In the genomic region with DNA sequence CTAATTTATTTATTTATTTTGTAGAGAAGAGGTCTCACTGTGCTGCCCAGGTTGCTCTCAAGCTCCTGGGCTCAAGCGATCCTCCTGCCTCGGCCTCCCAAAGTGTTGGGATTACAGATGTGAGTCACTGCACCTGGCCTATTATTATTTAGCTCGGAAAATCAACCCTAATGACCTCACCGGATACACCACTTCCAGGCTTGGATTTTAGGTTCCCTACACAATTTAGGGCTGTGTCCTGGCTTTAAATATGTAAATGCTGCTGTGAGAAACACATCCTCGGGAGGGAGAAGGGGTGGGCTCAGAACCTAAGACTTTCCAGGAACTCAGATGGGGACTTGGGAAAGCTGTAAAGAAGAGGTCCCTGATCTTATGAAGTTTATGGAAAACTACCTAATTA, we compare ENCODE assay signal across 14 cellular contexts. TPM values are rescaled to one million over a fixed set of nuclear protein-coding genes. Genes with fewer than 3 reads are reported as not detected.
A peak's percentile ranks its signal among the peaks of the same experiment; 100 is the strongest.
DNase-seq lines count a peak whose midpoint lies in the region; ATAC-seq and TF ChIP-seq lines count a peak whose summit lies in the region.
"Had no signal": no experiment of that assay in that cellular context is flagged by ENCODE, and none has a peak within 500 bp of the region (broad histone marks: within the 10 kb centered on the region; RNA-seq: fewer than 3 reads in every experiment).

No MANE protein-coding gene starts in this region.

- no peak for TF ChIP-seq CTCF in mammary epithelial cell (conservative IDR thresholded peaks at IDR 0.05 in 1 of 2, IDR thresholded peaks at IDR 0.05 in 1 of 2; ENCODE audit: extremely low read depth in 1 of 2, insufficient read depth in 1 of 2, low read depth in 1 of 2, low read length in 2 of 2)
- no peak for TF ChIP-seq CTCF in MCF 10A (IDR thresholded peaks at IDR 0.05; ENCODE audit: unreplicated experiment)

- dilution Hi-C loops in mammary epithelial cell (cut with HindIII; ENCODE audit: low sequenced_read_pairs), result no loop called here

- H3K9me3 ChIP-seq in mammary epithelial cell (replicated peaks; ENCODE audit: insufficient read depth, low read length) (no peaks in the 10 kb centered on the region), iPS-15b (ENCODE audit: control insufficient read depth, insufficient read depth, low read length) (no peaks in the 10 kb centered on the region)
- H3K9me3 ChIP-seq: MG63, thoracic aorta had no signal

- no peaks in the 10 kb centered on the region for H3K79me2 ChIP-seq in mammary epithelial cell (ENCODE audit: insufficient read depth, low read length)

- H2AFZ ChIP-seq in mammary epithelial cell (ENCODE audit: low read depth, low read length), result peak overlapping the region; percentile 99

- no peak overlapping the region for H3K4me3 Mint-ChIP-seq in MCF 10A (ENCODE audit: unreplicated experiment)
- peak overlapping the region; percentile 77 for H3K4me3 Mint-ChIP-seq in activated T-helper 1 cell treated with anti-CD3 and anti-CD28 coated beads, Interleukin-12 subunit alpha, Interleukin-12 subunit beta, Interleukin-2, Interleukin-4 antibody, amounts not matched to agents 30 ng/mL and 10 ng/mL and 1 ng/mL, durations not matched to agents 14 hours and 24 hours and 36 hours
- H3K4me3 Mint-ChIP-seq in stimulated activated naive CD8-positive, alpha-beta T cell treated with anti-CD3 and anti-CD28 coated beads, Interleukin-15, amount 100 ng/mL, for 72 hours, result peak overlapping the region; percentile 91 to 96

- H3K27ac Mint-ChIP-seq in MCF 10A (ENCODE audit: low read depth, unreplicated experiment), result no peak overlapping the region
- H3K27ac Mint-ChIP-seq in activated T-helper 1 cell treated with anti-CD3 and anti-CD28 coated beads, Interleukin-12 subunit alpha, Interleukin-12 subunit beta, Interleukin-2, Interleukin-4 antibody, amounts not matched to agents 30 ng/mL and 10 ng/mL and 1 ng/mL, durations not matched to agents 14 hours and 24 hours and 36 hours, result no peak overlapping the region
- peak overlapping the region; percentile 42 to 56 for H3K27ac Mint-ChIP-seq in stimulated activated naive CD8-positive, alpha-beta T cell treated with anti-CD3 and anti-CD28 coated beads, Interleukin-15, amount 100 ng/mL, for 72 hours

- peak overlapping the region in 1 of 3 experiments; percentile 69 for H3K4me3 ChIP-seq in mammary epithelial cell (replicated peaks in 1 of 3; ENCODE audit: insufficient read depth in 1 of 3, low read depth in 2 of 3, low read length in 3 of 3)
- peak overlapping the region; percentile 68 for H3K4me3 ChIP-seq in iPS-15b (ENCODE audit: low read depth, low read length)

- H3K4me1 Mint-ChIP-seq in MCF 10A (ENCODE audit: insufficient read depth, unreplicated experiment), result no peaks in the 10 kb centered on the region
- H3K4me1 Mint-ChIP-seq in activated T-helper 1 cell treated with anti-CD3 and anti-CD28 coated beads, Interleukin-12 subunit alpha, Interleukin-12 subunit beta, Interleukin-2, Interleukin-4 antibody, amounts not matched to agents 30 ng/mL and 10 ng/mL and 1 ng/mL, durations not matched to agents 14 hours and 24 hours and 36 hours (ENCODE audit: low read depth), result peaks cover 12% of the 10 kb centered on the region
- peaks cover 21% of the 10 kb centered on the region for H3K4me1 Mint-ChIP-seq in stimulated activated naive CD8-positive, alpha-beta T cell treated with anti-CD3 and anti-CD28 coated beads, Interleukin-15, amount 100 ng/mL, for 72 hours

- H3K9ac ChIP-seq in mammary epithelial cell (ENCODE audit: insufficient read depth, low read length) (no peak overlapping the region), iPS-15b (ENCODE audit: low read depth, low read length) (no peak overlapping the region)

- POLR2A ChIA-PET in MCF 10A (lab: Yijun Ruan, JAX), result interaction anchor here (1.0 kb wide), 1 partner anchor 76 kb away, joined by 3 read pairs; no protein-coding TSS in a partner anchor

- DNase-seq in mammary epithelial cell (no peak), MCF 10A (ENCODE audit: unreplicated experiment) (no peak), NCI-H345 treated with DMSO at 0.1 percent for 48 hours (lab: John Stamatoyannopoulos, UW; ENCODE audit: unreplicated experiment) (no peak)
- DNase-seq in activated T-helper 1 cell treated with anti-CD3 and anti-CD28 coated beads, Interleukin-12 subunit alpha, Interleukin-12 subunit beta, Interleukin-2, Interleukin-4 antibody, amounts not matched to agents 30 ng/mL and 10 ng/mL and 1 ng/mL, durations not matched to agents 14 hours and 24 hours and 36 hours (ENCODE audit: low spot score), result no peak
- no peak for DNase-seq in stimulated activated naive CD8-positive, alpha-beta T cell treated with anti-CD3 and anti-CD28 coated beads, Interleukin-15, amount 100 ng/mL, for 72 hours
- DNase-seq: activated CD4-positive, CD25-positive, alpha-beta regulatory T cell; brain microvascular endothelial cell; MG63 had no signal

- BruUV-seq in mammary epithelial cell (replicated peaks; lab: Mats Ljungman, UMichigan), result no TSS peak
- no TSS peak for BruUV-seq in MCF 10A (replicated peaks; lab: Mats Ljungman, UMichigan)

- H3K27ac ChIP-seq in mammary epithelial cell (ENCODE audit: insufficient read depth, low read depth, low read length), result no peak overlapping the region
- H3K27ac ChIP-seq: brain microvascular endothelial cell, C4-2B, thoracic aorta had no signal

- intact Hi-C loops in mammary epithelial cell (cut with micrococcal nuclease), result no loop called here
- intact Hi-C loops in MCF 10A (cut with micrococcal nuclease), result no loop called here
- intact Hi-C loops in activated T-helper 1 cell treated with anti-CD3 and anti-CD28 coated beads, Interleukin-12 subunit alpha, Interleukin-12 subunit beta, Interleukin-2, Interleukin-4 antibody, amounts not matched to agents 30 ng/mL and 10 ng/mL and 1 ng/mL, durations not matched to agents 14 hours and 24 hours and 36 hours (cut with micrococcal nuclease), result no loop called here

- in situ Hi-C loops in mammary epithelial cell (cut with MboI; ENCODE audit: low sequenced_read_pairs in 2 of 2), result loop anchor here in 1 of 2 donors (25.0 kb wide), 1 partner anchor 364 kb away; no protein-coding TSS in a partner anchor

- H3K36me3 Mint-ChIP-seq in MCF 10A (ENCODE audit: insufficient read depth, unreplicated experiment), result no peaks in the 10 kb centered on the region
- no peaks in the 10 kb centered on the region for H3K36me3 Mint-ChIP-seq in activated T-helper 1 cell treated with anti-CD3 and anti-CD28 coated beads, Interleukin-12 subunit alpha, Interleukin-12 subunit beta, Interleukin-2, Interleukin-4 antibody, amounts not matched to agents 30 ng/mL and 10 ng/mL and 1 ng/mL, durations not matched to agents 14 hours and 24 hours and 36 hours (ENCODE audit: low read depth)

- H3K27me3 Mint-ChIP-seq in MCF 10A (ENCODE audit: insufficient read depth, unreplicated experiment), result peaks cover 34% of the 10 kb centered on the region
- peaks cover 40% of the 10 kb centered on the region for H3K27me3 Mint-ChIP-seq in activated T-helper 1 cell treated with anti-CD3 and anti-CD28 coated beads, Interleukin-12 subunit alpha, Interleukin-12 subunit beta, Interleukin-2, Interleukin-4 antibody, amounts not matched to agents 30 ng/mL and 10 ng/mL and 1 ng/mL, durations not matched to agents 14 hours and 24 hours and 36 hours (ENCODE audit: insufficient read depth)
- peaks cover 64% of the 10 kb centered on the region for H3K27me3 Mint-ChIP-seq in stimulated activated naive CD8-positive, alpha-beta T cell treated with anti-CD3 and anti-CD28 coated beads, Interleukin-15, amount 100 ng/mL, for 72 hours

- no peaks in the 10 kb centered on the region for H3K36me3 ChIP-seq in mammary epithelial cell (ENCODE audit: insufficient read depth, low read length)
- H3K36me3 ChIP-seq in iPS-15b (ENCODE audit: control insufficient read depth, insufficient read depth, low read length), result no peaks in the 10 kb centered on the region
- H3K36me3 ChIP-seq: brain microvascular endothelial cell, MG63, thoracic aorta had no signal

- WGBS in mammary epithelial cell (ENCODE audit: low coverage, missing lambda C conversion rate), result 49% methylated on average over 5 of the region's 5 CpGs

- H4K20me1 ChIP-seq in mammary epithelial cell (ENCODE audit: insufficient read depth, low read length), result no peaks in the 10 kb centered on the region

- no peak for ATAC-seq in stimulated activated naive CD8-positive, alpha-beta T cell treated with anti-CD3 and anti-CD28 coated beads, Interleukin-15, amount 100 ng/mL, for 72 hours
- no peak for ATAC-seq in HG02973 (IDR thresholded peaks at IDR 0.05; ENCODE audit: unreplicated experiment)
- no peak for ATAC-seq in HG02678 (IDR thresholded peaks at IDR 0.05; ENCODE audit: unreplicated experiment)

- no peaks in the 10 kb centered on the region for H3K9me3 Mint-ChIP-seq in MCF 10A (ENCODE audit: unreplicated experiment)
- no peaks in the 10 kb centered on the region for H3K9me3 Mint-ChIP-seq in activated T-helper 1 cell treated with anti-CD3 and anti-CD28 coated beads, Interleukin-12 subunit alpha, Interleukin-12 subunit beta, Interleukin-2, Interleukin-4 antibody, amounts not matched to agents 30 ng/mL and 10 ng/mL and 1 ng/mL, durations not matched to agents 14 hours and 24 hours and 36 hours
- H3K9me3 Mint-ChIP-seq in stimulated activated naive CD8-positive, alpha-beta T cell treated with anti-CD3 and anti-CD28 coated beads, Interleukin-15, amount 100 ng/mL, for 72 hours, result no peaks in the 10 kb centered on the region

- H3K4me1 ChIP-seq in mammary epithelial cell (ENCODE audit: insufficient read depth, low read length) (peaks cover 9% of the 10 kb centered on the region), iPS-15b (ENCODE audit: control insufficient read depth, insufficient read depth, low read length) (peaks cover 8% of the 10 kb centered on the region)

- H3K27me3 ChIP-seq in mammary epithelial cell (ENCODE audit: insufficient read depth, low read length) (no peaks in the 10 kb centered on the region), iPS-15b (ENCODE audit: control insufficient read depth, insufficient read depth, low read length) (peaks cover 69% of the 10 kb centered on the region)
- H3K27me3 ChIP-seq: brain microvascular endothelial cell had no signal

- H3K4me2 ChIP-seq in mammary epithelial cell (ENCODE audit: insufficient read depth, low read depth, low read length), result peak overlapping the region; percentile 100

- CTCF ChIA-PET in mammary epithelial cell (lab: Charles Lee; ENCODE audit: low non-redundant PET) (interaction anchor here (0.6 kb wide), 1 partner anchor 58 kb away, joined by 5 read pairs; no protein-coding TSS in a partner anchor), MCF 10A (lab: Yijun Ruan, JAX) (interaction anchor here (0.6 to 4.8 kb wide), 4 partner anchors 14 to 222 kb away, joined by 3 to 37 read pairs (median 4); no protein-coding TSS in a partner anchor)

RNA-seq across cellular contexts. Expression of gene SLC32A1, which starts 51.0 kb away (rescaled TPM):
- total RNA-seq in mammary epithelial cell (not detected), MCF 10A (2022) (not detected in 2 replicates)
- polyA plus RNA-seq in mammary epithelial cell, result not detected
- polyA minus RNA-seq in mammary epithelial cell, result not detected
- total RNA-seq in activated T-helper 1 cell treated with anti-CD3 and anti-CD28 coated beads, Interleukin-12 subunit alpha, Interleukin-12 subunit beta, Interleukin-2, Interleukin-4 antibody, amounts not matched to agents 30 ng/mL and 10 ng/mL and 1 ng/mL, durations not matched to agents 14 hours and 24 hours and 36 hours, result not detected in 2 replicates
- total RNA-seq: mucosa of gallbladder, thoracic aorta had no signal

Comparison
In these comparisons a context has a peak if more than half of its experiments do, and no peak if none do; other contexts are left out.
1. H3K27ac Mint-ChIP-seq: peak in stimulated activated naive CD8-positive, alpha-beta T cell treated with anti-CD3 and anti-CD28 coated beads, Interleukin-15, amount 100 ng/mL, for 72 hours (2 of 2); none in MCF 10A (single experiment) and activated T-helper 1 cell treated with anti-CD3 and anti-CD28 coated beads, Interleukin-12 subunit alpha, Interleukin-12 subunit beta, Interleukin-2, Interleukin-4 antibody, amounts not matched to agents 30 ng/mL and 10 ng/mL and 1 ng/mL, durations not matched to agents 14 hours and 24 hours and 36 hours (single experiment).